In the genomic region with DNA sequence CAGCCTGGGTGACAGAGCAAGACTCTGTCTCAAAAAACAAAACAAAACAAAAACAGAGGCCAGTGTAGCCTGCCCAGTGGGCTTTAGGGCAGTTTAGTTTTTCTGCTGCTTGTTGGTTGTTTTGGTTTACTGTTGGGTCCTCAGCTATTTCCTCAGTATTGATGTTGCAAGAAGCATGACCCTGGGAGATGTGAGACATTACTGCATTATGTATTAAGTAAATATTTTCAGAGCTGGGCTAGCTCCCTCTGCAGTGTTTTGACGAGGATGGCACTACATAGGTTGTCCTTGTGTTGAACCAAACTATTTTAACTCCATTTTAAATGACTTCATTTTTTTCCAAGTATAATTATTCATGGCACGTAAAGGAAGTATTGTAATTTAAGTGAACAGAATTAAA, we compare ENCODE assay signal across 9 cellular contexts. TPM values are rescaled to one million over a fixed set of nuclear protein-coding genes. Genes with fewer than 3 reads are reported as not detected.
DNase-seq lines count a peak whose midpoint lies in the region; ATAC-seq and TF ChIP-seq lines count a peak whose summit lies in the region.
"Had no signal": no experiment of that assay in that cellular context is flagged by ENCODE, and none has a peak within 500 bp of the region (broad histone marks: within the 10 kb centered on the region; RNA-seq: fewer than 3 reads in every experiment).

No MANE protein-coding gene starts in this region.

- ATAC-seq in omental fat pad (ENCODE audit: low FRiP score) (peak; percentile 41), GM18867 (IDR thresholded peaks at IDR 0.05; ENCODE audit: unreplicated experiment) (no peak)

- H3K4me3 ChIP-seq in BJ (ENCODE audit: low read depth, low read length), result no peak overlapping the region
- H3K4me3 ChIP-seq in cardiac fibroblast (replicated peaks in 1 of 2; ENCODE audit: low read depth in 2 of 2, low read length in 2 of 2), result no peak overlapping the region

- H3K36me3 ChIP-seq in BJ (ENCODE audit: control insufficient read depth, insufficient read depth, low read length), result no peaks in the 10 kb centered on the region

- POLR2A ChIA-PET in BJ (lab: Charles Lee), result interaction anchor here (0.6 kb wide), 1 partner anchor 192 kb away, joined by 7 read pairs; no protein-coding TSS in a partner anchor

- DNase-seq in BJ (ENCODE audit: low read depth), result no peak
- DNase-seq in MV-4-11 (lab: John Stamatoyannopoulos, UW), result peak; percentile 38
- DNase-seq in cardiac fibroblast (ENCODE audit: low read depth in 2 of 2), result peak; percentile 81 to 91
- DNase-seq in omental fat pad (ENCODE audit: low spot score), result no peak
- no peak for DNase-seq in kidney tubule cell (ENCODE audit: low spot score)
- no peak for DNase-seq in NCI-H774 (lab: John Stamatoyannopoulos, UW)
- no peak for DNase-seq in NCI-H1092 (lab: John Stamatoyannopoulos, UW)
- DNase-seq: nephron progenitor cell had no signal

- TF ChIP-seq CTCF in BJ (IDR thresholded peaks at IDR 0.05; ENCODE audit: insufficient read depth, low read depth, low read length), result peak; percentile 35
- TF ChIP-seq CTCF in cardiac fibroblast (IDR thresholded peaks at IDR 0.05; ENCODE audit: low read depth, low read length), result peak; percentile 47
- TF ChIP-seq CTCF in omental fat pad (IDR thresholded peaks at IDR 0.05), result no peak

- CTCF ChIA-PET in BJ (lab: Yijun Ruan, JAX), result interaction anchor here (0.6 to 1.4 kb wide), 3 partner anchors 64 to 518 kb away, joined by 3 to 4 read pairs (median 3); no protein-coding TSS in a partner anchor

- H3K27me3 ChIP-seq in BJ (ENCODE audit: control insufficient read depth, insufficient read depth, low read length), result no peaks in the 10 kb centered on the region

RNA-seq across cellular contexts. Expression of a gene that starts 4.8 kb away (rescaled TPM):
- 7.4 and 13.6 TPM in 2 replicates for polyA plus RNA-seq in BJ (2011; rRNA removed)
- polyA minus RNA-seq in BJ (2011; rRNA and poly(A)+ RNA removed), result 10.8 and 15.5 TPM in 2 replicates
- 10 to 100 TPM; 44.4 to 73.9 (median 62.7) TPM for total RNA-seq in omental fat pad

Comparison
In these comparisons a context has a peak if more than half of its experiments do, and no peak if none do; other contexts are left out.
1. DNase-seq: peak in MV-4-11 (single experiment) and cardiac fibroblast (2 of 2); none in BJ (single experiment), omental fat pad (single experiment), kidney tubule cell (single experiment), NCI-H774 (single experiment) and NCI-H1092 (single experiment).
2. CTCF ChIP-seq: peak in BJ (single experiment) and cardiac fibroblast (single experiment); none in omental fat pad (0 of 3).